40 cellular contexts compared by ENCODE assay signal in the genomic region with DNA sequence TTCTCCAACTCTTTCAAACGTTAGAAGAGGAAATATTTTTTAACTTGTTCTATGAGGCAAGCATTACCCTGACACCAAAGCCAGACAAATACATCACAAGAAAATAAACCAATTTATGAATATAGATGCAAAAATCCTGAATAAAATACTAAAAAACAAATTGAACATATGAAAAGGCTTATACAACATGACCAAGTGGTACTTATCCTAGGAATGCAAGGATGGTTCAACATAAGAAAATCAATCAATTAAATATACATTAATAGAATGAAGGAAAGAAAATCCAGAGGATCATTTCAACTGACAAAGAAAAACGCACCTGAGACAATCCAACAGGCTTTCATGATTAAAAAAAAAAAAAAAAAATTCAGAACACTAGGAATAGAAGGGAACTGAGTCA.
"Had no signal": no experiment of that assay in that cellular context is flagged by ENCODE, and none has a peak within 500 bp of the region (broad histone marks: within the 10 kb centered on the region; RNA-seq: fewer than 3 reads in every experiment).

No MANE protein-coding gene starts in this region.

- H3K4me3 Mint-ChIP-seq: activated naive CD4-positive, alpha-beta T cell treated with anti-CD3 and anti-CD28 coated beads for 36 hours; activated naive CD4-positive, alpha-beta T cell treated with anti-CD3 and anti-CD28 coated beads, Interleukin-2, amount 10 ng/mL, durations not matched to agents 7 days and 5 days; activated naive CD4-positive, alpha-beta T cell treated with anti-CD3 and anti-CD28 coated beads, Interleukin-2, amount 50 U/mL, for 24 hours; activated naive CD8-positive, alpha-beta T cell; activated naive CD8-positive, alpha-beta T cell treated with anti-CD3 and anti-CD28 coated beads for 36 hours; activated naive CD8-positive, alpha-beta T cell treated with anti-CD3 and anti-CD28 coated beads, Interleukin-2, amount 10 ng/mL, durations not matched to agents 7 days and 5 days; activated naive CD8-positive, alpha-beta T cell treated with anti-CD3 and anti-CD28 coated beads, Interleukin-2, amount 50 U/mL, for 24 hours; activated T-cell treated with anti-CD3 and anti-CD28 coated beads, Interleukin-2, amount 50 U/mL, for 24 hours; activated T-cell treated with anti-CD3 and anti-CD28 coated beads, Interleukin-2, amount 50 U/mL, for 4 hours; activated T-cell treated with anti-CD3 and anti-CD28 coated beads, Interleukin-2, amount 50 U/mL, for 72 hours; activated T-helper 1 cell treated with anti-CD3 and anti-CD28 coated beads, Interleukin-12 subunit alpha, Interleukin-12 subunit beta, Interleukin-2, Interleukin-4 antibody, amounts not matched to agents 30 ng/mL and 10 ng/mL and 1 ng/mL, durations not matched to agents 14 hours and 24 hours and 36 hours; activated T-helper 17 cell treated with anti-CD3 and anti-CD28 coated beads, Interleukin-2, amount 50 U/mL, for 72 hours; brain; central memory CD8-positive, alpha-beta T cell had no signal

- H3K4me1 Mint-ChIP-seq: activated naive CD8-positive, alpha-beta T cell treated with anti-CD3 and anti-CD28 coated beads, Interleukin-2, amount 10 ng/mL, durations not matched to agents 7 days and 5 days; brain; central memory CD8-positive, alpha-beta T cell had no signal

- H3K27ac ChIP-seq: ascending aorta, body of pancreas, brain microvascular endothelial cell, breast epithelium, cardiac muscle cell had no signal

- DNase-seq: activated effector memory CD4-positive, alpha-beta T cell treated with anti-CD3 and anti-CD28 coated beads, Interleukin-2, amount 50 U/mL, for 16 hours; activated effector memory CD4-positive, alpha-beta T cell treated with Interleukin-2 at 50 U/mL for 16 hours; activated gamma-delta T cell; activated gamma-delta T cell treated with Interleukin-2 at 50 U/mL for 16 hours; activated naive CD4-positive, alpha-beta T cell; activated naive CD4-positive, alpha-beta T cell treated with anti-CD3 and anti-CD28 coated beads for 36 hours; activated naive CD4-positive, alpha-beta T cell treated with anti-CD3 and anti-CD28 coated beads, Interleukin-2, amount 10 ng/mL, durations not matched to agents 7 days and 5 days; activated naive CD4-positive, alpha-beta T cell treated with anti-CD3 and anti-CD28 coated beads, Interleukin-2, amount 50 U/mL, for 16 hours; activated naive CD4-positive, alpha-beta T cell treated with Interleukin-2 at 50 U/mL for 16 hours; activated naive CD8-positive, alpha-beta T cell treated with anti-CD3 and anti-CD28 coated beads for 36 hours; activated naive CD8-positive, alpha-beta T cell treated with anti-CD3 and anti-CD28 coated beads, Interleukin-2, amount 10 ng/mL, durations not matched to agents 7 days and 5 days; activated naive CD8-positive, alpha-beta T cell treated with anti-CD3 and anti-CD28 coated beads, Interleukin-2, amount 50 U/mL, for 24 hours; activated T-cell treated with anti-CD3 and anti-CD28 coated beads, Interleukin-2, amount 50 U/mL, for 1 hour; activated T-cell treated with anti-CD3 and anti-CD28 coated beads, Interleukin-2, amount 50 U/mL, for 24 hours; activated T-cell treated with anti-CD3 and anti-CD28 coated beads, Interleukin-2, amount 50 U/mL, for 4 hours; activated T-cell treated with anti-CD3 and anti-CD28 coated beads, Interleukin-2, amount 50 U/mL, for 48 hours; activated T-cell treated with anti-CD3 and anti-CD28 coated beads, Interleukin-2, amount 50 U/mL, for 72 hours; adrenal gland; amniotic stem cell; amygdala; anterior cingulate cortex; aorta; body of pancreas; brain microvascular endothelial cell; caudate nucleus; central memory CD4-positive, alpha-beta T cell; cerebellar nuclear complex had no signal

- H3K27me3 ChIP-seq: adrenal gland, ascending aorta, body of pancreas, brain microvascular endothelial cell, breast epithelium, cardiac muscle cell had no signal

- H3K27me3 Mint-ChIP-seq: activated naive CD4-positive, alpha-beta T cell treated with anti-CD3 and anti-CD28 coated beads, Interleukin-2, amount 10 ng/mL, durations not matched to agents 7 days and 5 days; activated naive CD4-positive, alpha-beta T cell treated with anti-CD3 and anti-CD28 coated beads, Interleukin-2, amount 50 U/mL, for 24 hours; activated naive CD8-positive, alpha-beta T cell; activated naive CD8-positive, alpha-beta T cell treated with anti-CD3 and anti-CD28 coated beads for 36 hours; activated naive CD8-positive, alpha-beta T cell treated with anti-CD3 and anti-CD28 coated beads, Interleukin-2, amount 10 ng/mL, durations not matched to agents 7 days and 5 days; activated naive CD8-positive, alpha-beta T cell treated with anti-CD3 and anti-CD28 coated beads, Interleukin-2, amount 50 U/mL, for 24 hours; activated T-cell treated with anti-CD3 and anti-CD28 coated beads, Interleukin-2, amount 50 U/mL, for 24 hours; activated T-helper 17 cell treated with anti-CD3 and anti-CD28 coated beads, Interleukin-2, amount 50 U/mL, for 72 hours; brain; central memory CD8-positive, alpha-beta T cell had no signal

- FAIRE-seq: astrocyte, bronchial epithelial cell had no signal

- H3K4me1 ChIP-seq: ascending aorta, body of pancreas, breast epithelium had no signal

- ATAC-seq: activated naive CD4-positive, alpha-beta T cell treated with anti-CD3 and anti-CD28 coated beads, Interleukin-2, amount 50 U/mL, for 72 hours; activated naive CD8-positive, alpha-beta T cell treated with anti-CD3 and anti-CD28 coated beads, Interleukin-2, amount 50 U/mL, for 24 hours; activated T-cell treated with anti-CD3 and anti-CD28 coated beads, Interleukin-2, amount 50 U/mL, for 4 hours; activated T-cell treated with anti-CD3 and anti-CD28 coated beads, Interleukin-2, amount 50 U/mL, for 72 hours; activated T-helper 17 cell treated with anti-CD3 and anti-CD28 coated beads, Interleukin-2, amount 50 U/mL, for 72 hours; body of pancreas had no signal

- H3K4me3 ChIP-seq: adrenal gland, ascending aorta, body of pancreas, breast epithelium, cardiac muscle cell had no signal

- H3K27ac Mint-ChIP-seq: activated naive CD4-positive, alpha-beta T cell treated with anti-CD3 and anti-CD28 coated beads for 36 hours; activated naive CD4-positive, alpha-beta T cell treated with anti-CD3 and anti-CD28 coated beads, Interleukin-2, amount 10 ng/mL, durations not matched to agents 7 days and 5 days; activated naive CD4-positive, alpha-beta T cell treated with anti-CD3 and anti-CD28 coated beads, Interleukin-2, amount 50 U/mL, for 24 hours; activated naive CD4-positive, alpha-beta T cell treated with anti-CD3 and anti-CD28 coated beads, Interleukin-2, amount 50 U/mL, for 72 hours; activated naive CD8-positive, alpha-beta T cell; activated naive CD8-positive, alpha-beta T cell treated with anti-CD3 and anti-CD28 coated beads for 36 hours; activated naive CD8-positive, alpha-beta T cell treated with anti-CD3 and anti-CD28 coated beads, Interleukin-2, amount 10 ng/mL, durations not matched to agents 7 days and 5 days; activated naive CD8-positive, alpha-beta T cell treated with anti-CD3 and anti-CD28 coated beads, Interleukin-2, amount 50 U/mL, for 24 hours; activated T-cell treated with anti-CD3 and anti-CD28 coated beads, Interleukin-2, amount 50 U/mL, for 24 hours; activated T-helper 1 cell treated with anti-CD3 and anti-CD28 coated beads, Interleukin-12 subunit alpha, Interleukin-12 subunit beta, Interleukin-2, Interleukin-4 antibody, amounts not matched to agents 30 ng/mL and 10 ng/mL and 1 ng/mL, durations not matched to agents 14 hours and 24 hours and 36 hours; activated T-helper 17 cell treated with anti-CD3 and anti-CD28 coated beads, Interleukin-2, amount 50 U/mL, for 72 hours; activated T-helper 2 cell treated with anti-CD3 and anti-CD28 coated beads, Interferon-gamma antibody, Interleukin-2, Interleukin-4, amounts not matched to agents 10 μg/mL and 5 μg/mL and 100 μg/mL, durations not matched to agents 14 hours and 24 hours and 36 hours; brain had no signal
